Comparison of ENCODE assay signal across 9 cellular contexts in genomic region chr1:59156526-59157196, GRCh38.
A peak's percentile ranks its signal among the peaks of the same experiment; 100 is the strongest.
DNase-seq lines count a peak whose midpoint lies in the region; TF ChIP-seq lines count a peak whose summit lies in the region.
"Had no signal": no experiment of that assay in that cellular context is flagged by ENCODE, and none has a peak within 500 bp of the region (broad histone marks: within the 10 kb centered on the region; RNA-seq: fewer than 3 reads in every experiment).

No MANE protein-coding gene starts in this region.

- H3K4me1 ChIP-seq in A673 (ENCODE audit: insufficient read depth, low read length, poor library complexity, severe bottlenecking) (peaks cover 13% of the 10 kb centered on the region), adipocyte (ENCODE audit: control insufficient read depth, insufficient read depth, low read length) (peaks cover 38% of the 10 kb centered on the region)
- H3K4me1 ChIP-seq in effector memory CD4-positive, alpha-beta T cell (ENCODE audit: control insufficient read depth, insufficient read depth, low read length, poor library complexity, severe bottlenecking) = no peaks in the 10 kb centered on the region

- peaks cover 3% of the 10 kb centered on the region for H3K4me1 Mint-ChIP-seq in progenitor cell of endocrine pancreas (ENCODE audit: low read depth)

- no peak for TF ChIP-seq CTCF in A673 (conservative IDR thresholded peaks at IDR 0.05; ENCODE audit: low read depth, low read length)
- TF ChIP-seq CTCF in progenitor cell of endocrine pancreas (IDR thresholded peaks at IDR 0.05; ENCODE audit: unreplicated experiment) = no peak
- TF ChIP-seq CTCF in GM13977 (IDR thresholded peaks at IDR 0.05; ENCODE audit: extremely low read depth, insufficient read depth, missing control alignments) = no peak

- H3K9ac ChIP-seq in adipocyte (ENCODE audit: low read length) = peak overlapping the region; percentile 61

- no TSS peak for BruUV-seq in A673 (replicated peaks; lab: Mats Ljungman, UMichigan)

- no peak overlapping the region for H3K27ac Mint-ChIP-seq in progenitor cell of endocrine pancreas

- peak; percentile 87 for DNase-seq in A673 (ENCODE audit: low spot score)
- DNase-seq in LHCN-M2 (ENCODE audit: low read depth) = peak; percentile 68
- no peak for DNase-seq in adipocyte (ENCODE audit: low read depth)
- peak; percentile 60 for DNase-seq in kidney tubule cell (ENCODE audit: low spot score)
- DNase-seq in progenitor cell of endocrine pancreas (ENCODE audit: low spot score, unreplicated experiment) = no peak
- no peak for DNase-seq in effector memory CD4-positive, alpha-beta T cell
- DNase-seq in GM13977 (ENCODE audit: low spot score) = no peak
- no peak for DNase-seq in RPMI8226
- DNase-seq: activated naive CD4-positive, alpha-beta T cell treated with anti-CD3 and anti-CD28 coated beads, Interleukin-2, amount 50 U/mL, for 16 hours had no signal

- CTCF ChIA-PET in A673 (lab: Charles Lee) = no interaction called here

- POLR2A ChIA-PET in A673 (lab: Charles Lee; ENCODE audit: low non-redundant PET) = no interaction called here

- H3K4me3 Mint-ChIP-seq in progenitor cell of endocrine pancreas (ENCODE audit: low read depth) = no peak overlapping the region

- H3K9me3 ChIP-seq in A673 (ENCODE audit: low read depth, low read length, poor library complexity, severe bottlenecking) (peaks cover 12% of the 10 kb centered on the region), adipocyte (ENCODE audit: control insufficient read depth, low read length) (peaks cover 7% of the 10 kb centered on the region)
- H3K9me3 ChIP-seq in effector memory CD4-positive, alpha-beta T cell (ENCODE audit: control insufficient read depth, low read length) = no peaks in the 10 kb centered on the region

- in situ Hi-C loops in GM13977 (cut with MboI; ENCODE audit: low pct_unique_long_range_greater_than_20kb, low sequenced_read_pairs, unreplicated experiment) = no loop called here

- no peaks in the 10 kb centered on the region for H3K27me3 ChIP-seq in A673 (replicated peaks; ENCODE audit: insufficient read depth, low read depth, low read length, poor library complexity)
- H3K27me3 ChIP-seq in adipocyte (replicated peaks; ENCODE audit: control insufficient read depth, insufficient read depth, low read length) = no peaks in the 10 kb centered on the region
- no peaks in the 10 kb centered on the region for H3K27me3 ChIP-seq in effector memory CD4-positive, alpha-beta T cell (replicated peaks; ENCODE audit: control insufficient read depth, insufficient read depth, low read length, poor library complexity, severe bottlenecking)

- H3K36me3 Mint-ChIP-seq in progenitor cell of endocrine pancreas (ENCODE audit: insufficient read depth) = no peaks in the 10 kb centered on the region

- H3K4me3 ChIP-seq in A673 (ENCODE audit: low read depth, low read length, poor library complexity, severe bottlenecking) = no peak overlapping the region
- H3K4me3 ChIP-seq in adipocyte (ENCODE audit: low read length) = no peak overlapping the region
- H3K4me3 ChIP-seq in effector memory CD4-positive, alpha-beta T cell (ENCODE audit: insufficient read depth, low read depth, low read length, poor library complexity, severe bottlenecking) = no peak overlapping the region

- H3K9me3 Mint-ChIP-seq in progenitor cell of endocrine pancreas (ENCODE audit: low read depth) = peaks cover 6% of the 10 kb centered on the region

- H3K27ac ChIP-seq in A673 (ENCODE audit: low read depth, low read length, poor library complexity, severe bottlenecking) = no peak overlapping the region
- no peak overlapping the region for H3K27ac ChIP-seq in effector memory CD4-positive, alpha-beta T cell (ENCODE audit: insufficient read depth, low read length, poor library complexity, severe bottlenecking)

- intact Hi-C loops in A673 (cut with micrococcal nuclease; ENCODE audit: unreplicated experiment) = no loop called here

- no peaks in the 10 kb centered on the region for H3K36me3 ChIP-seq in A673 (ENCODE audit: insufficient read depth, low read length, poor library complexity, severe bottlenecking)
- H3K36me3 ChIP-seq in adipocyte (ENCODE audit: control insufficient read depth, insufficient read depth, low read length, severe bottlenecking) = no peaks in the 10 kb centered on the region
- no peaks in the 10 kb centered on the region for H3K36me3 ChIP-seq in effector memory CD4-positive, alpha-beta T cell (ENCODE audit: control insufficient read depth, insufficient read depth, low read length)

- peaks cover 3% of the 10 kb centered on the region for H3K27me3 Mint-ChIP-seq in progenitor cell of endocrine pancreas

Comparison
In these comparisons a context has a peak if more than half of its experiments do, and no peak if none do; other contexts are left out.
1. DNase-seq: peak in A673 (single experiment), LHCN-M2 (single experiment) and kidney tubule cell (single experiment); none in adipocyte (single experiment), progenitor cell of endocrine pancreas (single experiment), effector memory CD4-positive, alpha-beta T cell (0 of 3), GM13977 (single experiment) and RPMI8226 (single experiment).